In the genomic region with DNA sequence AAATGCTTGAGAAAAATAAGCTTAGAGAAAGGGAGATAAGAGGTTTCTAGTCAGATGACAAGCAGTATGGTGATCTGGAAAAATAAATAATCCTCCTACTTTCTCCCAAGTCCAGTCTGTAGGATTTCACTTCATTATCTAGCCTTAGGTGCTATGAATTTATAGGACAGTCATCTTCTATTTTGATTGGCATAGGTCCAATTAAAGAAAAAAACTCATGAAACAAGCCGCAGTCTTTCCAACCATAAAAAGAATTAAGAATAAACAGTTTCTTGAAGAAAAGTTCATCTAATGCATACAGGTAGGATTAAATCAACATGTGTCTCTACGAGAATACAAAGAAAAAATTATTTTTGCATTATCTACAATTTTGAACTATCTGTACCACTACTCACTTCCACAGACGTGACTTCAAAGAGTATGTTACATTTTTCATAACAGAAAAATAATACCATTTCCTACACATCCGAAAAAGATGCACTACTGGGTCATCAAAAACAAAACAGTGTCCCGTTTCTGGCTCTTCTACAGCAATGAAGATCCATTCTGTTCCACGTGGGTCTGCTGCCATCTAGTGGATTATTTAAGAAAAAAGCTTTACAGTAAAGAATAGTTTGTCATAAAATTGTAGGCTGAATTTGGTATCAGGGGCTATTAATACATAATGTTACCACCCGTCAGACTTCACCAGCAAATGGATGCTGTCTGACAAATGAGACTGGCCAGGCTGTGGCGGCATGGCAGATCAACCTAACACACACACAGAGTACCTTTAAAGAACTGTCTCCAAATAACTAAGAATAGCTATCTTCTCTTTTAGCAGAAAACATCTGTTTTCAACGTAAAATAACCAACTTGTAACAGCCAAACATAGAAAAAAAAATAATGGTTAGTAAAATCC, we compare ENCODE assay signal across 8 cellular contexts. TPM values are rescaled to one million over a fixed set of nuclear protein-coding genes. Genes with fewer than 3 reads are reported as not detected.
DNase-seq lines count a peak whose midpoint lies in the region; ATAC-seq and TF ChIP-seq lines count a peak whose summit lies in the region.

No MANE protein-coding gene starts in this region.

- no peaks in the 10 kb centered on the region for H3K27me3 ChIP-seq in AG04450 (ENCODE audit: control insufficient read depth, insufficient read depth, low read length)
- H3K27me3 ChIP-seq in liver (ENCODE audit: control insufficient read depth in 4 of 4, insufficient read depth in 4 of 4, low read length in 3 of 4) = no peaks in the 10 kb centered on the region

- WGBS in liver = 29% methylated on average over 9 of the region's 9 CpGs

- H3K4me3 ChIP-seq in AG04450 (ENCODE audit: low read depth, low read length) (no peak overlapping the region), GM12865 (ENCODE audit: low read depth, low read length) (no peak overlapping the region), choroid plexus epithelial cell (ENCODE audit: low read depth, low read length) (no peak overlapping the region), liver (ENCODE audit: low read depth in 1 of 3, low read length in 3 of 3) (no peak overlapping the region)

- H3K27ac ChIP-seq in AG04450 (ENCODE audit: low read depth, low read length) = no peak overlapping the region
- no peak overlapping the region for H3K27ac ChIP-seq in liver (ENCODE audit: low read depth in 1 of 2, low read length in 2 of 2)

- peak; percentile 67 for ATAC-seq in HG02623 (IDR thresholded peaks at IDR 0.05; ENCODE audit: unreplicated experiment)
- peak; percentile 58 for ATAC-seq in stimulated activated naive CD8-positive, alpha-beta T cell treated with anti-CD3 and anti-CD28 coated beads, Interleukin-15, Interleukin-2, amounts not matched to agents 100 U/mL and 50 U/mL, for 24 hours

- DNase-seq in AG04450 (ENCODE audit: low read depth, low spot score) = peak; percentile 37
- peak; percentile 81 for DNase-seq in GM12865 (ENCODE audit: low read depth)
- DNase-seq in NCI-H1092 treated with DMSO at 0.1 percent for 48 hours (lab: John Stamatoyannopoulos, UW) = peak; percentile 45
- peak; percentile 15 to 51 for DNase-seq in SW 1271 (lab: John Stamatoyannopoulos, UW)
- peak; percentile 82 for DNase-seq in choroid plexus epithelial cell (ENCODE audit: low read depth)
- peak; percentile 36 for DNase-seq in stimulated activated naive CD8-positive, alpha-beta T cell treated with anti-CD3 and anti-CD28 coated beads, Interleukin-15, Interleukin-2, amounts not matched to agents 100 U/mL and 50 U/mL, for 24 hours

- no peak overlapping the region for H3K9ac ChIP-seq in liver (ENCODE audit: low read depth in 1 of 2, low read length in 2 of 2)

- TF ChIP-seq RAD21 in liver (IDR thresholded peaks at IDR 0.05) = peak; percentile 96 to 97

- TF ChIP-seq CTCF in AG04450 (IDR thresholded peaks at IDR 0.05; ENCODE audit: low read depth, low read length) (peak; percentile 69), GM12865 (IDR thresholded peaks at IDR 0.05; ENCODE audit: insufficient read depth, low read depth, low read length, missing control alignments) (peak; percentile 53), choroid plexus epithelial cell (conservative IDR thresholded peaks at IDR 0.05; ENCODE audit: low read depth, low read length) (peak; percentile 71), liver (IDR thresholded peaks at IDR 0.05; ENCODE audit: low read depth, low read length, missing input control) (peak; percentile 66)

- no peaks in the 10 kb centered on the region for H3K4me1 ChIP-seq in liver (ENCODE audit: control insufficient read depth in 4 of 4, insufficient read depth in 4 of 4, low read length in 3 of 4)

- 0 out of 2 replicates have a peak, but pooled peaks cover 4% of the 10 kb centered on the region for H3K9me3 ChIP-seq in AG04450 (ENCODE audit: control insufficient read depth, insufficient read depth, low read length)
- H3K9me3 ChIP-seq in liver (ENCODE audit: control insufficient read depth in 4 of 4, low read length in 3 of 4) = no peaks in the 10 kb centered on the region

- CTCF ChIA-PET in AG04450 (lab: Charles Lee) = interaction anchor here (0.5 to 8.4 kb wide), 38 partner anchors 9 to 569 kb away, joined by 3 to 298 read pairs (median 4); no protein-coding TSS in a partner anchor

- POLR2A ChIA-PET in AG04450 (lab: Yijun Ruan, JAX) = interaction anchor here (0.6 kb wide), 1 partner anchor 196 kb away, joined by 3 read pairs; no protein-coding TSS in a partner anchor

- H3K36me3 ChIP-seq in liver (ENCODE audit: control insufficient read depth in 4 of 4, insufficient read depth in 3 of 4, low read depth in 1 of 4, low read length in 3 of 4) = peaks cover 0 to 3% (median 0%) of the 10 kb centered on the region in 4 donors

TF ChIP-seq in liver, 16 proteins besides CTCF, POLR2A, EP300 and RAD21:
- TF ChIP-seq GABPA (IDR thresholded peaks at IDR 0.05 in 1 of 2, conservative IDR thresholded peaks at IDR 0.05 in 1 of 2) = no peak
- no peak for TF ChIP-seq REST (IDR thresholded peaks at IDR 0.05)
- no peak for TF ChIP-seq FOXA1 (IDR thresholded peaks at IDR 0.05)
- TF ChIP-seq, protein P1, sequence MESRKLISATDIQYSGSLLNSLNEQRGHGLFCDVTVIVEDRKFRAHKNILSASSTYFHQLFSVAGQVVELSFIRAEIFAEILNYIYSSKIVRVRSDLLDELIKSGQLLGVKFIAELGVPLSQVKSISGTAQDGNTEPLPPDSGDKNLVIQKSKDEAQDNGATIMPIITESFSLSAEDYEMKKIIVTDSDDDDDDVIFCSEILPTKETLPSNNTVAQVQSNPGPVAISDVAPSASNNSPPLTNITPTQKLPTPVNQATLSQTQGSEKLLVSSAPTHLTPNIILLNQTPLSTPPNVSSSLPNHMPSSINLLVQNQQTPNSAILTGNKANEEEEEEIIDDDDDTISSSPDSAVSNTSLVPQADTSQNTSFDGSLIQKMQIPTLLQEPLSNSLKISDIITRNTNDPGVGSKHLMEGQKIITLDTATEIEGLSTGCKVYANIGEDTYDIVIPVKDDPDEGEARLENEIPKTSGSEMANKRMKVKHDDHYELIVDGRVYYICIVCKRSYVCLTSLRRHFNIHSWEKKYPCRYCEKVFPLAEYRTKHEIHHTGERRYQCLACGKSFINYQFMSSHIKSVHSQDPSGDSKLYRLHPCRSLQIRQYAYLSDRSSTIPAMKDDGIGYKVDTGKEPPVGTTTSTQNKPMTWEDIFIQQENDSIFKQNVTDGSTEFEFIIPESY (IDR thresholded peaks at IDR 0.05) = no peak
- no peak for TF ChIP-seq HNF4G (IDR thresholded peaks at IDR 0.05)
- no peak for TF ChIP-seq JUND (IDR thresholded peaks at IDR 0.05)
- no peak for TF ChIP-seq YY1 (IDR thresholded peaks at IDR 0.05)
- TF ChIP-seq ATF3 (IDR thresholded peaks at IDR 0.05) = no peak
- TF ChIP-seq SP1 (IDR thresholded peaks at IDR 0.05) = no peak
- no peak for TF ChIP-seq MAX (IDR thresholded peaks at IDR 0.05)

RNA-seq across cellular contexts. Expression of gene STX7, which starts 28.9 kb away (rescaled TPM):
- 37.0 and 42.7 TPM in 2 replicates for polyA plus RNA-seq in AG04450 (2011; rRNA removed)
- polyA minus RNA-seq in AG04450 (2011; rRNA and poly(A)+ RNA removed) = 43.2 and 53.3 TPM in 2 replicates
- total RNA-seq in liver = 10 to 100 TPM; 16.2 to 20.0 TPM
- polyA plus RNA-seq in liver = 10 to 100 TPM in 1 of 2 donors, 1 to 10 TPM in 1; 7.5 to 12.3 TPM

RNA-seq across cellular contexts. Expression of gene TAAR9, which starts 54.0 kb away (rescaled TPM):
- polyA plus RNA-seq in AG04450 (2011; rRNA removed) = not detected in 2 replicates
- not detected in 2 replicates for polyA minus RNA-seq in AG04450 (2011; rRNA and poly(A)+ RNA removed)
- total RNA-seq in liver = not detected
- polyA plus RNA-seq in liver = not detected
